16 cellular contexts compared by ENCODE assay signal in genomic region chr3:86937306-86937791, GRCh38. TPM values are rescaled to one million over a fixed set of nuclear protein-coding genes. Genes with fewer than 3 reads are reported as not detected.
DNase-seq lines count a peak whose midpoint lies in the region; ATAC-seq and TF ChIP-seq lines count a peak whose summit lies in the region.
"Had no signal": no experiment of that assay in that cellular context is flagged by ENCODE, and none has a peak within 500 bp of the region (broad histone marks: within the 10 kb centered on the region; RNA-seq: fewer than 3 reads in every experiment).

No MANE protein-coding gene starts in this region.

- peaks cover 0 to 7% (median 3%) of the 10 kb centered on the region in 8 donors for H3K9me3 Mint-ChIP-seq in CD4-positive, alpha-beta memory T cell
- H3K9me3 Mint-ChIP-seq: activated T-cell treated with anti-CD3 and anti-CD28 coated beads, Interleukin-2, amount 50 U/mL, for 4 hours had no signal

- no CpG with 5 or more reads among the region's 6 CpGs for WGBS in mesenchymal stem cell

- H3K18ac ChIP-seq in mesenchymal stem cell (ENCODE audit: low read depth in 1 of 2, low read length in 2 of 2) = no peak overlapping the region

- H3K79me1 ChIP-seq in mesenchymal stem cell (replicated peaks; ENCODE audit: low read length, poor library complexity, severe bottlenecking) = no peaks in the 10 kb centered on the region

- H4K20me1 ChIP-seq in fibroblast of lung (ENCODE audit: control insufficient read depth, extremely low read depth, insufficient read depth, low read length) = no peaks in the 10 kb centered on the region

- peak; percentile 43 to 62 for DNase-seq in NCI-H526 (lab: John Stamatoyannopoulos, UW)
- DNase-seq in fibroblast of lung (ENCODE audit: low read depth in 2 of 2) = peak; percentile 88 to 94
- peak; percentile 86 for DNase-seq in mesenchymal stem cell
- DNase-seq in tibial artery = peak in 1 of 2 donors; percentile 69
- no peak for DNase-seq in NCI-H187 treated with DMSO at 0.1 percent for 48 hours (lab: John Stamatoyannopoulos, UW)
- DNase-seq in MV-4-11 (lab: John Stamatoyannopoulos, UW) = no peak
- no peak for DNase-seq in CD4-positive, alpha-beta memory T cell
- DNase-seq: activated T-cell treated with anti-CD3 and anti-CD28 coated beads, Interleukin-2, amount 50 U/mL, for 4 hours; DMS153; hypothalamus; NCI-H2029 treated with DMSO at 0.1 percent for 48 hours; PC-3; stimulated activated CD4-positive, alpha-beta T cell treated with anti-CD3 and anti-CD28 coated beads, Interleukin-4, amount 100 ng/mL, for 24 hours; substantia nigra had no signal

- no peak overlapping the region for H3K27ac Mint-ChIP-seq in CD4-positive, alpha-beta memory T cell

- no peaks in the 10 kb centered on the region for H3K4me1 Mint-ChIP-seq in CD4-positive, alpha-beta memory T cell

- H3K9ac ChIP-seq in fibroblast of lung (ENCODE audit: insufficient read depth, low read length) (no peak overlapping the region), mesenchymal stem cell (ENCODE audit: low read length) (peak overlapping the region; percentile 85)

- no peak overlapping the region for H2BK5ac ChIP-seq in mesenchymal stem cell (ENCODE audit: low read depth, low read length, poor library complexity, severe bottlenecking)

- POLR2A ChIA-PET in CD4-positive, alpha-beta memory T cell (lab: Charles Lee; ENCODE audit: partially characterized antibody) = no interaction called here

- H3K4me3 ChIP-seq in fibroblast of lung (replicated peaks in 1 of 4; ENCODE audit: control extremely low read depth in 1 of 4, insufficient read depth in 1 of 4, low read depth in 3 of 4, low read length in 4 of 4) (no peak overlapping the region), mesenchymal stem cell (ENCODE audit: insufficient read depth in 1 of 2, low read depth in 1 of 2, low read length in 2 of 2) (no peak overlapping the region), tibial artery (peak overlapping the region in 1 of 2 donors; percentile 5)
- no peak overlapping the region for H3K4me3 ChIP-seq in CD4-positive, alpha-beta memory T cell (ENCODE audit: low read length in 2 of 2)

- H3K4me1 ChIP-seq in fibroblast of lung (ENCODE audit: control insufficient read depth, extremely low read depth, insufficient read depth, low read length) (peaks cover 14% of the 10 kb centered on the region), mesenchymal stem cell (ENCODE audit: control insufficient read depth, insufficient read depth, low read depth, low read length) (peaks cover 4% of the 10 kb centered on the region), tibial artery (peaks cover 0 to 39% (median 10%) of the 10 kb centered on the region in 4 donors)
- no peaks in the 10 kb centered on the region for H3K4me1 ChIP-seq in CD4-positive, alpha-beta memory T cell (ENCODE audit: insufficient read depth, low read length)

- H3K27me3 ChIP-seq in fibroblast of lung (ENCODE audit: control insufficient read depth, insufficient read depth, low read length) = no peaks in the 10 kb centered on the region
- no peaks in the 10 kb centered on the region for H3K27me3 ChIP-seq in mesenchymal stem cell (ENCODE audit: control insufficient read depth in 1 of 2, insufficient read depth in 1 of 2, low read length in 2 of 2)
- no peaks in the 10 kb centered on the region for H3K27me3 ChIP-seq in tibial artery
- no peaks in the 10 kb centered on the region for H3K27me3 ChIP-seq in CD4-positive, alpha-beta memory T cell (ENCODE audit: insufficient read depth, low read length)

- H3K4ac ChIP-seq in mesenchymal stem cell (ENCODE audit: low read depth in 1 of 2, low read length in 2 of 2) = no peak overlapping the region

- no peak overlapping the region for H4K8ac ChIP-seq in mesenchymal stem cell (ENCODE audit: low read length)

- ATAC-seq in GM21786 (IDR thresholded peaks at IDR 0.05; ENCODE audit: unreplicated experiment) = no peak
- ATAC-seq: activated T-cell treated with anti-CD3 and anti-CD28 coated beads, Interleukin-2, amount 50 U/mL, for 4 hours; PC-3 had no signal

- no peak overlapping the region for H2AFZ ChIP-seq in fibroblast of lung (ENCODE audit: low read length)
- no peak overlapping the region for H2AFZ ChIP-seq in mesenchymal stem cell (ENCODE audit: low read depth, low read length)

- no peaks in the 10 kb centered on the region for H3K79me2 ChIP-seq in fibroblast of lung (ENCODE audit: control insufficient read depth, insufficient read depth, low read length)

- H2BK15ac ChIP-seq in mesenchymal stem cell (ENCODE audit: low read depth, poor library complexity, severe bottlenecking) = no peak overlapping the region

- H2BK12ac ChIP-seq in mesenchymal stem cell (ENCODE audit: low read length in 2 of 2) = no peak overlapping the region

- H3K4me3 Mint-ChIP-seq in CD4-positive, alpha-beta memory T cell = no peak overlapping the region
- H3K4me3 Mint-ChIP-seq: activated T-cell treated with anti-CD3 and anti-CD28 coated beads, Interleukin-2, amount 50 U/mL, for 4 hours; neural crest cell had no signal

- H2AK5ac ChIP-seq in mesenchymal stem cell (ENCODE audit: low read length, severe bottlenecking) = no peak overlapping the region

- H4K91ac ChIP-seq in mesenchymal stem cell (ENCODE audit: low read length) = no peak overlapping the region

- no peak overlapping the region for H3K23ac ChIP-seq in mesenchymal stem cell (ENCODE audit: low read length in 2 of 2)

- CTCF ChIA-PET in CD4-positive, alpha-beta memory T cell (lab: Charles Lee; ENCODE audit: partially characterized antibody) = no interaction called here

- H2BK120ac ChIP-seq in mesenchymal stem cell (ENCODE audit: low read depth, low read length) = no peak overlapping the region

- H3K27ac ChIP-seq in fibroblast of lung (ENCODE audit: insufficient read depth, low read length) (peak overlapping the region; percentile 68), mesenchymal stem cell (ENCODE audit: low read length, poor library complexity, severe bottlenecking) (peak overlapping the region; percentile 33), tibial artery (peak overlapping the region; percentile 48 to 56)
- no peak overlapping the region for H3K27ac ChIP-seq in CD4-positive, alpha-beta memory T cell (ENCODE audit: low read depth, low read length)

- no peaks in the 10 kb centered on the region for H3K9me3 ChIP-seq in fibroblast of lung (ENCODE audit: control insufficient read depth, insufficient read depth, low read depth, low read length)
- no peaks in the 10 kb centered on the region for H3K9me3 ChIP-seq in mesenchymal stem cell (ENCODE audit: control insufficient read depth, low read length)
- no peaks in the 10 kb centered on the region for H3K9me3 ChIP-seq in tibial artery
- no peaks in the 10 kb centered on the region for H3K9me3 ChIP-seq in CD4-positive, alpha-beta memory T cell (ENCODE audit: control insufficient read depth in 1 of 2, low read length in 2 of 2)

- H3K4me2 ChIP-seq in fibroblast of lung (ENCODE audit: extremely low read depth, insufficient read depth, low read length) = peak overlapping the region; percentile 11
- no peak overlapping the region for H3K4me2 ChIP-seq in mesenchymal stem cell (ENCODE audit: low read length, poor library complexity, severe bottlenecking)

- no peaks in the 10 kb centered on the region for H3K36me3 Mint-ChIP-seq in CD4-positive, alpha-beta memory T cell

- no peak overlapping the region for H3K14ac ChIP-seq in mesenchymal stem cell (ENCODE audit: low read length in 2 of 2)

- TF ChIP-seq CTCF in fibroblast of lung (conservative IDR thresholded peaks at IDR 0.05 in 1 of 2, IDR thresholded peaks at IDR 0.05 in 1 of 2; ENCODE audit: low read depth in 1 of 2, low read length in 2 of 2) (no peak), tibial artery (IDR thresholded peaks at IDR 0.05) (no peak)

- H3K27me3 Mint-ChIP-seq in CD4-positive, alpha-beta memory T cell = no peaks in the 10 kb centered on the region

- H3K36me3 ChIP-seq in fibroblast of lung (ENCODE audit: control insufficient read depth, insufficient read depth, low read length) = no peaks in the 10 kb centered on the region
- peaks cover 3 to 17% of the 10 kb centered on the region in 2 experiments for H3K36me3 ChIP-seq in mesenchymal stem cell (ENCODE audit: control insufficient read depth in 1 of 2, insufficient read depth in 2 of 2, low read depth in 1 of 2, low read length in 2 of 2)
- no peaks in the 10 kb centered on the region for H3K36me3 ChIP-seq in tibial artery
- no peaks in the 10 kb centered on the region for H3K36me3 ChIP-seq in CD4-positive, alpha-beta memory T cell (ENCODE audit: insufficient read depth, low read length)

- intact Hi-C loops in tibial artery (cut with DNase I; ENCODE audit: low total_unique reads) = no loop called here
- intact Hi-C loops in CD4-positive, alpha-beta memory T cell (cut with micrococcal nuclease) = no loop called here

RNA-seq across cellular contexts. Expression of gene VGLL3, which starts 53.6 kb away (rescaled TPM):
- total RNA-seq in fibroblast of lung = 41.1 and 53.7 TPM in 2 replicates
- polyA plus RNA-seq in fibroblast of lung = 41.8 and 222 TPM in 2 replicates
- polyA plus RNA-seq in fibroblast of lung (2012) = 20.8 and 139 TPM in 2 replicates
- 434 and 1,829 TPM in 2 replicates for polyA minus RNA-seq in fibroblast of lung (ENCODE audit: low replicate concordance)
- 16.7 TPM for polyA plus RNA-seq in mesenchymal stem cell (2013, experiment 1 of 2)
- polyA plus RNA-seq in mesenchymal stem cell (2013, experiment 2 of 2) = 13.8 TPM
- total RNA-seq in CD4-positive, alpha-beta memory T cell = not detected
- polyA plus RNA-seq in CD4-positive, alpha-beta memory T cell = not detected

Comparison
In these comparisons a context has a peak if more than half of its experiments do, and no peak if none do; other contexts are left out.
1. DNase-seq: peak in NCI-H526 (2 of 2), fibroblast of lung (2 of 2) and mesenchymal stem cell (single experiment); none in NCI-H187 treated with DMSO at 0.1 percent for 48 hours (single experiment), MV-4-11 (single experiment) and CD4-positive, alpha-beta memory T cell (0 of 5).
2. RNA of gene VGLL3, which starts 53.6 kb away (total RNA-seq): 41.1 to 53.7 TPM in fibroblast of lung; not detected in CD4-positive, alpha-beta memory T cell; every median in the first group is over 10 times any median in the second.